In genomic region chr2:112340868-112341267, GRCh38 we compare ENCODE assay signal across 1 cellular context.
TF ChIP-seq lines count a peak whose summit lies in the region.

No MANE protein-coding gene starts in this region.

TF ChIP-seq in HepG2, 621 proteins besides CTCF, POLR2A, EP300 and RAD21 (continued from another document):
- TF ChIP-seq SOX6 (IDR thresholded peaks at IDR 0.05) (no peak), SOX6 (CRISPR knock-in tag; IDR thresholded peaks at IDR 0.05) (no peak), GZF1 (CRISPR knock-in tag; IDR thresholded peaks at IDR 0.05) (peak; percentile 91)
